ENCODE assay signal across 24 cellular contexts in genomic region chr2:241835605-241836004, GRCh38. TPM values are rescaled to one million over a fixed set of nuclear protein-coding genes. Genes with fewer than 3 reads are reported as not detected.
DNase-seq lines count a peak whose midpoint lies in the region; ATAC-seq, FAIRE-seq and TF ChIP-seq lines count a peak whose summit lies in the region.
"Had no signal": no experiment of that assay in that cellular context is flagged by ENCODE, and none has a peak within 500 bp of the region (broad histone marks: within the 10 kb centered on the region; RNA-seq: fewer than 3 reads in every experiment).

No MANE protein-coding gene starts in this region.

- peaks cover 24% of the 10 kb centered on the region for H3K4me1 Mint-ChIP-seq in activated naive CD4-positive, alpha-beta T cell treated with anti-CD3 and anti-CD28 coated beads, Interleukin-2, amount 50 U/mL, for 24 hours
- peaks cover 12 to 14% of the 10 kb centered on the region in 2 donors for H3K4me1 Mint-ChIP-seq in effector memory CD8-positive, alpha-beta T cell (ENCODE audit: low read depth in 2 of 2)

- no peaks in the 10 kb centered on the region for H3K27me3 ChIP-seq in sigmoid colon
- H3K27me3 ChIP-seq: BE2C had no signal

- peaks cover 0 to 8% (median 3%) of the 10 kb centered on the region in 4 donors for H3K4me1 ChIP-seq in sigmoid colon
- H3K4me1 ChIP-seq: BE2C had no signal

- TF ChIP-seq POLR2A in sigmoid colon (IDR thresholded peaks at IDR 0.05) (no peak), H54 (IDR thresholded peaks at IDR 0.05; ENCODE audit: low read depth, low read length) (no peak)

- H3K36me3 Mint-ChIP-seq in activated naive CD4-positive, alpha-beta T cell treated with anti-CD3 and anti-CD28 coated beads, Interleukin-2, amount 50 U/mL, for 24 hours = no peaks in the 10 kb centered on the region
- peaks cover 3% of the 10 kb centered on the region for H3K36me3 Mint-ChIP-seq in effector memory CD8-positive, alpha-beta T cell (ENCODE audit: insufficient read depth)

- no peak overlapping the region for H3K27ac ChIP-seq in sigmoid colon
- H3K27ac ChIP-seq: A549, PC-9 had no signal

- no peak overlapping the region for H3K4me3 ChIP-seq in sigmoid colon
- H3K4me3 ChIP-seq: A549, GM23338, PC-9 had no signal

- peak overlapping the region; percentile 47 for H3K27ac Mint-ChIP-seq in activated naive CD4-positive, alpha-beta T cell treated with anti-CD3 and anti-CD28 coated beads, Interleukin-2, amount 50 U/mL, for 24 hours
- H3K27ac Mint-ChIP-seq in effector memory CD8-positive, alpha-beta T cell = peak overlapping the region in 1 of 2 donors; percentile 73
- H3K27ac Mint-ChIP-seq: GM23338, IgD-negative memory B cell had no signal

- no peaks in the 10 kb centered on the region for H3K9me3 ChIP-seq in sigmoid colon
- H3K9me3 ChIP-seq: A549, BE2C had no signal

- no peak overlapping the region for H3K4me3 Mint-ChIP-seq in activated naive CD4-positive, alpha-beta T cell treated with anti-CD3 and anti-CD28 coated beads, Interleukin-2, amount 50 U/mL, for 24 hours
- H3K4me3 Mint-ChIP-seq in effector memory CD8-positive, alpha-beta T cell = no peak overlapping the region
- H3K4me3 Mint-ChIP-seq: GM23338 had no signal

- peaks cover 2% of the 10 kb centered on the region for H3K27me3 Mint-ChIP-seq in activated naive CD4-positive, alpha-beta T cell treated with anti-CD3 and anti-CD28 coated beads, Interleukin-2, amount 50 U/mL, for 24 hours
- no peaks in the 10 kb centered on the region for H3K27me3 Mint-ChIP-seq in effector memory CD8-positive, alpha-beta T cell

- TF ChIP-seq CTCF in sigmoid colon (IDR thresholded peaks at IDR 0.05) = no peak

- H3K9me3 Mint-ChIP-seq in activated naive CD4-positive, alpha-beta T cell treated with anti-CD3 and anti-CD28 coated beads, Interleukin-2, amount 50 U/mL, for 24 hours = no peaks in the 10 kb centered on the region
- H3K9me3 Mint-ChIP-seq in effector memory CD8-positive, alpha-beta T cell = no peaks in the 10 kb centered on the region
- H3K9me3 Mint-ChIP-seq: GM23338 had no signal

- WGBS in sigmoid colon, 2 donors = 64 to 75% methylated on average over 4 of the region's 4 CpGs

- no peak for FAIRE-seq in H54 (lab: Jason Lieb, UNC)
- FAIRE-seq: A549, D721Med, GM18507 had no signal

- intact Hi-C loops in sigmoid colon (cut with DNase I) = no loop called here

- no peak for ATAC-seq in effector memory CD8-positive, alpha-beta T cell (replicated peaks)
- ATAC-seq: GM23338 had no signal

- TF ChIP-seq EP300 in sigmoid colon (IDR thresholded peaks at IDR 0.05) = no peak

- H3K36me3 ChIP-seq in sigmoid colon = no peaks in the 10 kb centered on the region
- H3K36me3 ChIP-seq: BE2C had no signal

- no peak for DNase-seq in activated naive CD4-positive, alpha-beta T cell treated with Interleukin-2 at 50 U/mL for 16 hours
- DNase-seq in MV-4-11 (lab: John Stamatoyannopoulos, UW) (peak; percentile 39), amniotic epithelial cell (ENCODE audit: low read depth) (peak; percentile 12), sigmoid colon (peak; percentile 28), H54 (ENCODE audit: insufficient read length, low spot score) (no peak)
- DNase-seq in stimulated activated CD4-positive, alpha-beta T cell treated with anti-CD3 and anti-CD28 coated beads, Interleukin-2, amount 100 ng/mL, for 24 hours = no peak
- DNase-seq in effector memory CD8-positive, alpha-beta T cell = no peak
- DNase-seq: BE2C, DMS53, GDM1, HCEC 1CT, NCI-H1048, NCI-H1436, NCI-H187 treated with DMSO at 0.1 percent for 48 hours, NCI-H2227 treated with DMSO at 0.1 percent for 48 hours, NCI-H510A, PC-9, SIG-M5 had no signal

RNA-seq across cellular contexts. Expression of gene PDCD1, which starts 23.1 kb away (rescaled TPM):
- total RNA-seq in sigmoid colon = under 1 TPM in 3 of 4 donors, not detected in 1; 0.14 to 0.99 (median 0.36) TPM
- 1 to 10 TPM in 1 of 3 donors, not detected in 2; 3.2 TPM for polyA plus RNA-seq in sigmoid colon
- total RNA-seq: PC-9 had no signal
- polyA plus RNA-seq: A549 had no signal

RNA-seq across cellular contexts. Expression of gene NEU4, which starts 26.6 kb away (rescaled TPM):
- 1 to 10 TPM in 1 of 4 donors, under 1 TPM in 2, not detected in 1; 0.36 to 3.6 (median 0.49) TPM for total RNA-seq in sigmoid colon
- polyA plus RNA-seq in sigmoid colon = 10 to 100 TPM; 16.3 to 66.1 (median 39.1) TPM
- polyA plus RNA-seq: IgD-negative memory B cell had no signal

RNA-seq across cellular contexts. Expression of gene RTP5, which starts 33.9 kb away (rescaled TPM):
- under 1 TPM in 1 of 4 donors, not detected in 3; 0.16 TPM for total RNA-seq in sigmoid colon
- polyA plus RNA-seq in sigmoid colon = under 1 TPM in 1 of 3 donors, not detected in 2; 0.19 TPM
- total RNA-seq: GM23338, PC-9 had no signal
- polyA plus RNA-seq: A549, GM23338, IgD-negative memory B cell had no signal

RNA-seq across cellular contexts. Expression of gene GAL3ST2, which starts 59.0 kb away (rescaled TPM):
- total RNA-seq in sigmoid colon = under 1 TPM in 2 of 4 donors, not detected in 2; 0.33 to 0.68 TPM
- 10 to 100 TPM in 1 of 3 donors, 1 to 10 TPM in 2; 3.0 to 13.6 (median 4.2) TPM for polyA plus RNA-seq in sigmoid colon
- polyA plus RNA-seq: IgD-negative memory B cell had no signal

Comparison
In these comparisons a context has a peak if more than half of its experiments do, and no peak if none do; other contexts are left out.
1. DNase-seq: peak in MV-4-11 (single experiment), amniotic epithelial cell (single experiment) and sigmoid colon (single experiment); none in activated naive CD4-positive, alpha-beta T cell treated with Interleukin-2 at 50 U/mL for 16 hours (single experiment), H54 (single experiment), stimulated activated CD4-positive, alpha-beta T cell treated with anti-CD3 and anti-CD28 coated beads, Interleukin-2, amount 100 ng/mL, for 24 hours (0 of 2) and effector memory CD8-positive, alpha-beta T cell (0 of 3).